In the genomic region with DNA sequence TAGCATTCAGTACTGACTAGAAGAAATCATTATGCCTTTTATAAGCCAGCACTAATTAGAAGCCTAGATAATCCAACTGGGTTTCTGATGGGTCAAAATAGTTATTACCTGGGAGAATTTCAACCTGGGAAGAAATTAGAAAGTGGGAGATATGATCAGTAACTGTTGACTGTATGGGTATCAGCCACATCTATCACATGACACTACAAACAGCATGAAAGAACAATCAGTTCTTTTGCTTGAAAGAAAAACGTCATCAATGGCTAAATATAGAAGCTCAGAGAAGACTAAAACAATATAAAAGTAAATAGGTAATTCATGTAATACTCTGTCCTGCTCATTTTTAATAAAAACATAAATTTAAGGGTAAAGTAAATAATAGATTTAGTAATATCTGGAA, we compare ENCODE assay signal across 19 cellular contexts.
A peak's percentile ranks its signal among the peaks of the same experiment; 100 is the strongest.
DNase-seq lines count a peak whose midpoint lies in the region; ATAC-seq and TF ChIP-seq lines count a peak whose summit lies in the region.
"Had no signal": no experiment of that assay in that cellular context is flagged by ENCODE, and none has a peak within 500 bp of the region (broad histone marks: within the 10 kb centered on the region; RNA-seq: fewer than 3 reads in every experiment).

No MANE protein-coding gene starts in this region.

- TF ChIP-seq CTCF in 22Rv1 (IDR thresholded peaks at IDR 0.05) (no peak), DOHH2 (IDR thresholded peaks at IDR 0.05; ENCODE audit: low read depth, low read length, poor library complexity, severe bottlenecking) (no peak), body of pancreas (IDR thresholded peaks at IDR 0.05) (no peak), Caco-2 (IDR thresholded peaks at IDR 0.05; ENCODE audit: insufficient read depth in 1 of 2, low read depth in 1 of 2, low read length in 1 of 2, severe bottlenecking in 1 of 2, unreplicated experiment in 1 of 2) (no peak)

- POLR2A ChIA-PET in Caco-2 (lab: Charles Lee), result no interaction called here

- CTCF ChIA-PET in Caco-2 (lab: Charles Lee), result no interaction called here

- H3K27me3 Mint-ChIP-seq in memory B cell (no peaks in the 10 kb centered on the region), Caco-2 (ENCODE audit: insufficient read depth, unreplicated experiment) (no peaks in the 10 kb centered on the region)
- H3K27me3 Mint-ChIP-seq: IgD-negative memory B cell had no signal

- H3K4me1 ChIP-seq in DOHH2 (ENCODE audit: control insufficient read depth, low read length) (peaks cover 100% of the 10 kb centered on the region), body of pancreas (peaks cover 42% of the 10 kb centered on the region), Caco-2 (no peaks in the 10 kb centered on the region)
- H3K4me1 ChIP-seq: neural progenitor cell, uterus had no signal

- H3K9me3 Mint-ChIP-seq in memory B cell, result no peaks in the 10 kb centered on the region
- H3K9me3 Mint-ChIP-seq in Caco-2 (ENCODE audit: unreplicated experiment), result no peaks in the 10 kb centered on the region
- H3K9me3 Mint-ChIP-seq: IgD-negative memory B cell, neural progenitor cell had no signal

- H3K27ac ChIP-seq in 22Rv1 (peak overlapping the region; percentile 65), DOHH2 (ENCODE audit: low read depth, low read length) (peak overlapping the region; percentile 88), body of pancreas (no peak overlapping the region)
- H3K27ac ChIP-seq: ascending aorta, epithelial cell of prostate, neural progenitor cell, uterus had no signal

- no peaks in the 10 kb centered on the region for H4K20me1 ChIP-seq in DOHH2 (ENCODE audit: control insufficient read depth, insufficient read depth, low read depth, low read length)

- H3K27me3 ChIP-seq in DOHH2 (ENCODE audit: control insufficient read depth, low read length) (no peaks in the 10 kb centered on the region), body of pancreas (no peaks in the 10 kb centered on the region), Caco-2 (replicated peaks; ENCODE audit: control insufficient read depth, insufficient read depth, low read length) (no peaks in the 10 kb centered on the region)
- H3K27me3 ChIP-seq: ascending aorta, neural progenitor cell, uterus had no signal

- DNase-seq in body of pancreas, result no peak
- DNase-seq in memory B cell (ENCODE audit: low spot score in 2 of 2), result no peak
- no peak for DNase-seq in activated CD8-positive, alpha-beta memory T cell treated with anti-CD3 and anti-CD28 coated beads, Interleukin-2, amount 50 U/mL, for 48 hours
- no peak for DNase-seq in Caco-2
- DNase-seq: activated CD4-positive, alpha-beta T cell treated with anti-CD3 and anti-CD28 coated beads for 4 hours; activated naive CD4-positive, alpha-beta T cell treated with Interleukin-2 at 50 U/mL for 16 hours; NCI-H1105; NCI-H524 treated with DMSO at 0.1 percent for 48 hours; retina; stimulated activated CD4-positive, alpha-beta T cell treated with anti-CD3 and anti-CD28 coated beads, Interleukin-1b, Interleukin-23, amount 100 ng/mL, for 48 hours; uterus had no signal

- WGBS in body of pancreas, 2 donors, result 9 to 13% methylated on average over 1 of the region's 1 CpG

- H3F3A ChIP-seq in DOHH2 (ENCODE audit: control insufficient read depth, insufficient read depth), result peaks cover 64% of the 10 kb centered on the region

- peak overlapping the region; percentile 58 for H3K27ac Mint-ChIP-seq in memory B cell
- no peak overlapping the region for H3K27ac Mint-ChIP-seq in Caco-2 (ENCODE audit: unreplicated experiment)
- H3K27ac Mint-ChIP-seq: IgD-negative memory B cell, neural progenitor cell had no signal

- peaks cover 2% of the 10 kb centered on the region for H3K36me3 Mint-ChIP-seq in memory B cell
- peaks cover 8% of the 10 kb centered on the region for H3K36me3 Mint-ChIP-seq in Caco-2 (ENCODE audit: insufficient read depth, unreplicated experiment)
- H3K36me3 Mint-ChIP-seq: neural progenitor cell had no signal

- no TSS peak for BruUV-seq in Caco-2 (replicated peaks; lab: Mats Ljungman, UMichigan)

- H3K4me1 Mint-ChIP-seq in memory B cell (peaks cover 18% of the 10 kb centered on the region), Caco-2 (ENCODE audit: low read depth, unreplicated experiment) (peaks cover 7% of the 10 kb centered on the region)

- peak overlapping the region; percentile 91 for H3K4me2 ChIP-seq in DOHH2 (ENCODE audit: low read length)
- H3K4me2 ChIP-seq: neural progenitor cell had no signal

- intact Hi-C loops in body of pancreas (cut with DNase I), result no loop called here
- intact Hi-C loops in Caco-2 (cut with micrococcal nuclease; ENCODE audit: unreplicated experiment), result no loop called here

- ATAC-seq in body of pancreas (peak; percentile 89), memory B cell (ENCODE audit: low read depth) (peak; percentile 63), GM21737 (IDR thresholded peaks at IDR 0.05; ENCODE audit: unreplicated experiment) (no peak), HG03378 (IDR thresholded peaks at IDR 0.05; ENCODE audit: unreplicated experiment) (no peak)

- peaks cover 98% of the 10 kb centered on the region for H3K79me2 ChIP-seq in DOHH2 (ENCODE audit: control insufficient read depth, low read length)

- H3K4me3 Mint-ChIP-seq in memory B cell (no peak overlapping the region), Caco-2 (ENCODE audit: unreplicated experiment) (no peak overlapping the region)
- H3K4me3 Mint-ChIP-seq: neural progenitor cell had no signal

- H3K9me3 ChIP-seq in DOHH2 (ENCODE audit: control insufficient read depth, insufficient read depth, low read length) (no peaks in the 10 kb centered on the region), body of pancreas (no peaks in the 10 kb centered on the region), Caco-2 (no peaks in the 10 kb centered on the region)
- H3K9me3 ChIP-seq: ascending aorta, uterus had no signal

- peak overlapping the region; percentile 68 for H3K4me3 ChIP-seq in DOHH2 (ENCODE audit: low read length)
- no peak overlapping the region for H3K4me3 ChIP-seq in body of pancreas
- H3K4me3 ChIP-seq in Caco-2 (ENCODE audit: low read depth, low read length), result no peak overlapping the region
- H3K4me3 ChIP-seq: ascending aorta, neural progenitor cell, uterus had no signal

- peaks cover 37% of the 10 kb centered on the region for H3K36me3 ChIP-seq in DOHH2 (ENCODE audit: control insufficient read depth, low read length)
- no peaks in the 10 kb centered on the region for H3K36me3 ChIP-seq in body of pancreas (replicated peaks in 1 of 2; ENCODE audit: insufficient read depth in 1 of 2, low read depth in 2 of 2)
- no peaks in the 10 kb centered on the region for H3K36me3 ChIP-seq in Caco-2 (ENCODE audit: control insufficient read depth, insufficient read depth, low read length)
- H3K36me3 ChIP-seq: ascending aorta, neural progenitor cell, uterus had no signal

- no peak for TF ChIP-seq POLR2A in body of pancreas (IDR thresholded peaks at IDR 0.05)

- H3K9me2 ChIP-seq in DOHH2 (replicated peaks; ENCODE audit: control insufficient read depth, low read length), result no peaks in the 10 kb centered on the region

Comparison
In these comparisons a context has a peak if more than half of its experiments do, and no peak if none do; other contexts are left out.
1. H3K27ac ChIP-seq: peak in 22Rv1 (single experiment) and DOHH2 (single experiment); none in body of pancreas (0 of 4).
2. ATAC-seq: peak in body of pancreas (single experiment) and memory B cell (single experiment); none in GM21737 (single experiment) and HG03378 (single experiment).